Comparison of ENCODE assay signal across 1 cellular context in the genomic region with DNA sequence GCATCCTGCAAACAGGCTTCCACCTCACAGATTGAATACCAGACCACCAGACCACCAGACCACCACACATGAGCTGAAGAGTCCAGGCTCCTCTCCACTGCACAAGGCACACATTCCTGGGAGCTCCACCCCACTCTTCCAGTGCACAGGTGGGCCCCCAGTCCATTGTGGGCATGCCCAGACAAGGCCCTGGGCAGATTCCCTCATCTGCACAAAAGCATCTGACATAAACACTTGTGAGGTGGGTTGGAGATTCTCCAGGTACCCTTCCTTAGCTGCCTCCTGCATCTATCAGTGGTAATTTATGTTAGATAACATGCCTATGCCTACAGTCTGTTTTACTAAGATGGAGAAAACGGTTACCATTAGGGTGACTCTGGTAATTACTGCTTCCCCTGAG.
TF ChIP-seq lines count a peak whose summit lies in the region.

No MANE protein-coding gene starts in this region.

TF ChIP-seq in neural cell, 6 proteins besides CTCF, POLR2A, EP300 and RAD21 (continued from another document):
- TF ChIP-seq, protein P1, sequence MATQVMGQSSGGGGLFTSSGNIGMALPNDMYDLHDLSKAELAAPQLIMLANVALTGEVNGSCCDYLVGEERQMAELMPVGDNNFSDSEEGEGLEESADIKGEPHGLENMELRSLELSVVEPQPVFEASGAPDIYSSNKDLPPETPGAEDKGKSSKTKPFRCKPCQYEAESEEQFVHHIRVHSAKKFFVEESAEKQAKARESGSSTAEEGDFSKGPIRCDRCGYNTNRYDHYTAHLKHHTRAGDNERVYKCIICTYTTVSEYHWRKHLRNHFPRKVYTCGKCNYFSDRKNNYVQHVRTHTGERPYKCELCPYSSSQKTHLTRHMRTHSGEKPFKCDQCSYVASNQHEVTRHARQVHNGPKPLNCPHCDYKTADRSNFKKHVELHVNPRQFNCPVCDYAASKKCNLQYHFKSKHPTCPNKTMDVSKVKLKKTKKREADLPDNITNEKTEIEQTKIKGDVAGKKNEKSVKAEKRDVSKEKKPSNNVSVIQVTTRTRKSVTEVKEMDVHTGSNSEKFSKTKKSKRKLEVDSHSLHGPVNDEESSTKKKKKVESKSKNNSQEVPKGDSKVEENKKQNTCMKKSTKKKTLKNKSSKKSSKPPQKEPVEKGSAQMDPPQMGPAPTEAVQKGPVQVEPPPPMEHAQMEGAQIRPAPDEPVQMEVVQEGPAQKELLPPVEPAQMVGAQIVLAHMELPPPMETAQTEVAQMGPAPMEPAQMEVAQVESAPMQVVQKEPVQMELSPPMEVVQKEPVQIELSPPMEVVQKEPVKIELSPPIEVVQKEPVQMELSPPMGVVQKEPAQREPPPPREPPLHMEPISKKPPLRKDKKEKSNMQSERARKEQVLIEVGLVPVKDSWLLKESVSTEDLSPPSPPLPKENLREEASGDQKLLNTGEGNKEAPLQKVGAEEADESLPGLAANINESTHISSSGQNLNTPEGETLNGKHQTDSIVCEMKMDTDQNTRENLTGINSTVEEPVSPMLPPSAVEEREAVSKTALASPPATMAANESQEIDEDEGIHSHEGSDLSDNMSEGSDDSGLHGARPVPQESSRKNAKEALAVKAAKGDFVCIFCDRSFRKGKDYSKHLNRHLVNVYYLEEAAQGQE (IDR thresholded peaks at IDR 0.05; ENCODE audit: borderline replicate concordance): no peak
- TF ChIP-seq SMC3 (conservative IDR thresholded peaks at IDR 0.05; ENCODE audit: poor library complexity): no peak
